ENCODE assay signal across 33 cellular contexts in genomic region chr17:48530887-48531272, GRCh38. TPM values are rescaled to one million over a fixed set of nuclear protein-coding genes. Genes with fewer than 3 reads are reported as not detected.
DNase-seq lines count a peak whose midpoint lies in the region; ATAC-seq, FAIRE-seq and TF ChIP-seq lines count a peak whose summit lies in the region.
"Had no signal": no experiment of that assay in that cellular context is flagged by ENCODE, and none has a peak within 500 bp of the region (broad histone marks: within the 10 kb centered on the region; RNA-seq: fewer than 3 reads in every experiment).

Gene HOXB1, minus strand, starts transcription at chr17:48531011. Its CDS starts 107 bp downstream, at chr17:48530904.

- ATAC-seq in HG03457 (IDR thresholded peaks at IDR 0.05; ENCODE audit: unreplicated experiment) (no peak), left lung (no peak)
- ATAC-seq: stimulated activated effector memory CD8-positive, alpha-beta T cell treated with anti-CD3 and anti-CD28 coated beads, Interleukin-12 subunit alpha, Interleukin-12 subunit beta, amount 100 ng/mL, for 72 hours; T-cell had no signal

- peak within 1 kb of the TSS; percentile 45 for H3K23ac ChIP-seq in mesendoderm (ENCODE audit: low read length)

- no peak within 1 kb of the TSS for H2BK15ac ChIP-seq in mesendoderm (replicated peaks; ENCODE audit: low read depth)

- no peaks in the 10 kb centered on the region for H3K79me2 ChIP-seq in mesendoderm (ENCODE audit: control insufficient read depth, insufficient read depth, low read length)

- H3K9ac ChIP-seq in mesendoderm (ENCODE audit: low read length), result no peak within 1 kb of the TSS
- H3K9ac ChIP-seq: neural progenitor cell had no signal

- no peak within 1 kb of the TSS for H3K4me3 ChIP-seq in esophagus (ENCODE audit: low read depth in 1 of 2, low read length in 2 of 2)
- no peak within 1 kb of the TSS for H3K4me3 ChIP-seq in mesendoderm (ENCODE audit: low read length)
- no peak within 1 kb of the TSS for H3K4me3 ChIP-seq in left lung
- H3K4me3 ChIP-seq: heart left ventricle, neural progenitor cell, SJSA1 had no signal

- H3K36me3 ChIP-seq in esophagus (ENCODE audit: control insufficient read depth in 2 of 2, insufficient read depth in 2 of 2, low read length in 1 of 2) (no peaks in the 10 kb centered on the region), mesendoderm (ENCODE audit: control insufficient read depth, insufficient read depth, low read length) (no peaks in the 10 kb centered on the region), left lung (no peaks in the 10 kb centered on the region)
- H3K36me3 ChIP-seq: heart left ventricle, neural progenitor cell, SJSA1 had no signal

- no peaks in the 10 kb centered on the region for H3K9me3 ChIP-seq in esophagus (ENCODE audit: control insufficient read depth in 2 of 2, insufficient read depth in 1 of 2, low read depth in 1 of 2, low read length in 1 of 2)
- no peaks in the 10 kb centered on the region for H3K9me3 ChIP-seq in left lung
- H3K9me3 ChIP-seq: heart left ventricle had no signal

- H3K4me1 ChIP-seq in esophagus (ENCODE audit: control insufficient read depth in 2 of 2, insufficient read depth in 2 of 2, low read length in 1 of 2) (peaks cover 0 to 4% of the 10 kb centered on the region in 2 donors), mesendoderm (ENCODE audit: control insufficient read depth, low read depth, low read length) (peaks cover 5% of the 10 kb centered on the region), left lung (no peaks in the 10 kb centered on the region)
- H3K4me1 ChIP-seq: heart left ventricle, neural progenitor cell, SJSA1 had no signal

- intact Hi-C loops in left lung (cut with DNase I), result no loop called here

- H3K27me3 ChIP-seq in esophagus (ENCODE audit: control insufficient read depth in 1 of 2, insufficient read depth in 2 of 2, low read length in 2 of 2), result no peaks in the 10 kb centered on the region
- H3K27me3 ChIP-seq in mesendoderm (ENCODE audit: insufficient read depth, low read length, poor library complexity), result peaks cover 50% of the 10 kb centered on the region
- peaks cover 26 to 81% of the 10 kb centered on the region in 2 donors for H3K27me3 ChIP-seq in left lung
- H3K27me3 ChIP-seq: SJSA1 had no signal

- H2AK5ac ChIP-seq in mesendoderm (ENCODE audit: low read length), result no peak within 1 kb of the TSS

- no peak within 1 kb of the TSS for H2BK5ac ChIP-seq in mesendoderm (ENCODE audit: low read length)

- H3K4ac ChIP-seq in mesendoderm (ENCODE audit: low read depth, low read length), result no peak within 1 kb of the TSS

- no peak within 1 kb of the TSS for H3K4me2 ChIP-seq in mesendoderm (ENCODE audit: low read length)
- H3K4me2 ChIP-seq: neural progenitor cell had no signal

- H3K56ac ChIP-seq in mesendoderm (ENCODE audit: low read length), result no peak within 1 kb of the TSS

- peak within 1 kb of the TSS; percentile 72 to 88 for H3K27ac ChIP-seq in esophagus (ENCODE audit: low read depth in 2 of 2, low read length in 1 of 2)
- no peak within 1 kb of the TSS for H3K27ac ChIP-seq in mesendoderm (ENCODE audit: low read depth, low read length)
- no peak within 1 kb of the TSS for H3K27ac ChIP-seq in left lung
- H3K27ac ChIP-seq: 22Rv1, heart left ventricle, neural progenitor cell, SJSA1 had no signal

- DNase-seq in activated effector memory CD4-positive, alpha-beta T cell treated with anti-CD3 and anti-CD28 coated beads, Interleukin-2, amount 50 U/mL, for 16 hours, result peak; percentile 49
- DNase-seq in activated effector memory CD4-positive, alpha-beta T cell treated with Interleukin-2 at 50 U/mL for 16 hours, result no peak
- DNase-seq in mesendoderm (no peak), frontal cortex (ENCODE audit: low spot score in 2 of 2) (no peak), NCI-H2029 treated with DMSO at 0.1 percent for 48 hours (lab: John Stamatoyannopoulos, UW) (no peak), left lung (no peak)
- DNase-seq: activated CD4-positive, alpha-beta T cell treated with anti-CD3 and anti-CD28 coated beads, Interleukin-2, amount 50 U/mL, for 4 hours; activated CD4-positive, CD25-positive, alpha-beta regulatory T cell; activated naive CD4-positive, alpha-beta T cell treated with anti-CD3 and anti-CD28 coated beads, Interleukin-2, amount 50 U/mL, for 16 hours; amygdala; Calu3; DND-41; effector CD8-positive, alpha-beta T cell; heart left ventricle; KG1; NCI-H1417; NCI-H2107; NCI-H446; NCI-H774; right cardiac atrium; RPMI8226; stimulated activated CD4-positive, alpha-beta T cell treated with anti-CD3 and anti-CD28 coated beads, Interleukin-2, amount 100 ng/mL, for 48 hours; substantia nigra; T-cell had no signal

- no peak for FAIRE-seq in frontal cortex (lab: Jason Lieb, UNC)

- H3K79me1 ChIP-seq in mesendoderm (ENCODE audit: low read length), result no peaks in the 10 kb centered on the region

- no peak within 1 kb of the TSS for H4K5ac ChIP-seq in mesendoderm (ENCODE audit: low read length)

- H3K18ac ChIP-seq in mesendoderm (ENCODE audit: low read length), result no peak within 1 kb of the TSS

- H4K8ac ChIP-seq in mesendoderm (ENCODE audit: low read depth, low read length), result no peak within 1 kb of the TSS

- 78 to 89% methylated on average over 15 of the region's 15 CpGs for WGBS in esophagus, 2 donors
- WGBS in mesendoderm (ENCODE audit: extremely low coverage, insufficient coverage, low lambda C conversion rate), result no CpG with 5 or more reads among the region's 15 CpGs

- TF ChIP-seq CTCF in left lung (IDR thresholded peaks at IDR 0.05), result no peak

- no peak within 1 kb of the TSS for H2BK120ac ChIP-seq in mesendoderm (ENCODE audit: low read depth, low read length)

RNA-seq across cellular contexts. Expression of gene HOXB1, which starts in this region (rescaled TPM):
- 1 to 10 TPM in 1 of 2 donors, under 1 TPM in 1; 0.29 to 1.0 TPM for polyA plus RNA-seq in esophagus
- polyA plus RNA-seq in mesendoderm (2013, experiment 1 of 2), result 0.17 TPM
- 0.18 TPM for polyA plus RNA-seq in mesendoderm (2013, experiment 2 of 2)
- not detected for total RNA-seq in frontal cortex
- not detected for total RNA-seq in left lung
- total RNA-seq: Calu3, epithelial cell of proximal tubule, fibroblast of villous mesenchyme, heart left ventricle, liver, right cardiac atrium, SJSA1, T-cell had no signal
- polyA plus RNA-seq: heart left ventricle, liver, right cardiac atrium had no signal

Comparison
In these comparisons a context has a peak if more than half of its experiments do, and no peak if none do; other contexts are left out.
1. H3K27ac ChIP-seq: peak in esophagus (2 of 2); none in mesendoderm (single experiment) and left lung (0 of 2).